13 cellular contexts compared by ENCODE assay signal in the genomic region with DNA sequence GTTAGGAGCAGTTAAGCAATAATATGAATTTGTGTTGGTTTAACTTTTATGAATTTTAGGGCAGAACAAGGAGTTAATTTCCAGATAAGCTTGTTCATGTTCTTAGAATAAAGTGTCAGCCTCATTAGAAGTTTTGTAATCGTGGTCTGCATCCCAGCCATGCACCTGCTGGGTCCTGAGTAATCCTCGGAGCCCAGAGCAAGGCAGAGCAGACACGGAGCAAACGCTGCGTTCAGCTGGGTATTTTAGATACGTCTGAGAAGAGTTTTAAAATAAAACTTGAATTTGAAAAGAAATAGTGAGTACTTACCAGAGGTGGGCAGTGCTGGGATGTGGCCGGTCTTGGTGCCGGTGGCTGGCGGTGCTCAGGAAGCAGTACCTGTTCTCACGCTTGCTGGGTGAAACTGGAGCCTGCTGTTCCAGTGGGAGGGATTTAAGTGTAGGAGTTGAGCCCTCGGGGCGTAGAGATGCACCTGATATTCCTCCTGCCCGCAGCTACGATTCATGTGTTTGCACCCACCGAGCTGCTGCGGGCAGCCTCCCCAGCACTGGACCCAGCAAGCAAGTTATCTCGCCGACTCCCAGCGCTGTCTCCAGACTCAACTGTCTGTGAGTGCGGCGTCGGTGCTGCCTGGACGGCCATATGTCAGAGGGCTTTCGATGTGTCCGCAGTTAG. TPM values are rescaled to one million over a fixed set of nuclear protein-coding genes. Genes with fewer than 3 reads are reported as not detected.
DNase-seq lines count a peak whose midpoint lies in the region; FAIRE-seq and TF ChIP-seq lines count a peak whose summit lies in the region.
"Had no signal": no experiment of that assay in that cellular context is flagged by ENCODE, and none has a peak within 500 bp of the region (broad histone marks: within the 10 kb centered on the region; RNA-seq: fewer than 3 reads in every experiment).

A gene (minus strand): TSS at position 406 of the 676 bp plus-strand sequence. CDS start 7,568 bp downstream, outside the sequence.

- H3K27ac Mint-ChIP-seq in astrocyte (ENCODE audit: unreplicated experiment) (peak within 1 kb of the TSS; percentile 41), mesothelial cell of epicardium (peak within 1 kb of the TSS; percentile 97), Calu3 (ENCODE audit: unreplicated experiment) (no peak within 1 kb of the TSS)
- H3K27ac Mint-ChIP-seq: stimulated activated naive B cell treated with anti-CD40 and anti-IgM and Interleukin-4, amounts not matched to agents 10 μg/mL and 1 μg/mL and 100 μg/mL, for 72 hours had no signal

- H3K36me3 Mint-ChIP-seq in astrocyte (ENCODE audit: low read depth, unreplicated experiment) (no peaks in the 10 kb centered on the region), mesothelial cell of epicardium (no peaks in the 10 kb centered on the region), Calu3 (ENCODE audit: insufficient read depth, unreplicated experiment) (peaks cover 5% of the 10 kb centered on the region)

- no peaks in the 10 kb centered on the region for H3K9me3 ChIP-seq in astrocyte (ENCODE audit: insufficient read depth, low read depth, low read length)
- no peaks in the 10 kb centered on the region for H3K9me3 ChIP-seq in transverse colon

- WGBS in transverse colon (ENCODE audit: low coverage in 1 of 2), 2 donors = 91 to 93% methylated on average over 6 to 25 of the region's 25 CpGs

- no peak within 1 kb of the TSS for H3K9ac ChIP-seq in astrocyte (ENCODE audit: low read length)

- H3K9me3 Mint-ChIP-seq in astrocyte (ENCODE audit: unreplicated experiment) = no peaks in the 10 kb centered on the region
- H3K9me3 Mint-ChIP-seq in mesothelial cell of epicardium = no peaks in the 10 kb centered on the region
- H3K9me3 Mint-ChIP-seq in Calu3 (ENCODE audit: low read depth, unreplicated experiment) = no peaks in the 10 kb centered on the region
- H3K9me3 Mint-ChIP-seq: neural crest cell; stimulated activated naive B cell treated with anti-CD40 and anti-IgM and Interleukin-4, amounts not matched to agents 10 μg/mL and 1 μg/mL and 100 μg/mL, for 72 hours had no signal

- in situ Hi-C loops in transverse colon (cut with MboI; ENCODE audit: low pct_ligation_motif_present in 1 of 4, low pct_unique_long_range_greater_than_20kb in 1 of 4, low sequenced_read_pairs in 3 of 4) = no loop called here

- CTCF ChIA-PET in Calu3 (lab: Charles Lee) = no interaction called here

- H3K4me1 ChIP-seq in astrocyte (ENCODE audit: insufficient read depth, low read length) = no peaks in the 10 kb centered on the region
- peaks cover 7 to 30% (median 14%) of the 10 kb centered on the region in 4 donors for H3K4me1 ChIP-seq in transverse colon

- H3K4me1 Mint-ChIP-seq in astrocyte (ENCODE audit: low read depth, unreplicated experiment) (peaks cover 11% of the 10 kb centered on the region), mesothelial cell of epicardium (peaks cover 55% of the 10 kb centered on the region), Calu3 (ENCODE audit: low read depth, unreplicated experiment) (peaks cover 9% of the 10 kb centered on the region)

- no peak for FAIRE-seq in astrocyte (lab: Jason Lieb, UNC)
- FAIRE-seq: islet of Langerhans had no signal

- DNase-seq in NCI-H187 treated with DMSO at 0.1 percent for 48 hours (lab: John Stamatoyannopoulos, UW) = peak; percentile 81
- no peak for DNase-seq in astrocyte (ENCODE audit: low read depth)
- DNase-seq in mesothelial cell of epicardium (ENCODE audit: low spot score in 2 of 2, unreplicated experiment in 2 of 2) = peak in 1 of 2 experiments; percentile 66
- no peak for DNase-seq in transverse colon
- no peak for DNase-seq in NCI-H2196 (lab: John Stamatoyannopoulos, UW; ENCODE audit: unreplicated experiment)
- DNase-seq in activated gamma-delta T cell (lab: John Stamatoyannopoulos, UW) = no peak
- DNase-seq in Calu3 = no peak
- DNase-seq: activated CD4-positive, alpha-beta T cell treated with anti-CD3 and anti-CD28 coated beads, Interleukin-2, amount 50 U/mL, for 1 hour; activated effector memory CD4-positive, alpha-beta T cell treated with Interleukin-2 at 50 U/mL for 16 hours; stimulated activated naive B cell treated with anti-CD40 and anti-IgM and Interleukin-4, amounts not matched to agents 10 μg/mL and 1 μg/mL and 100 μg/mL, for 72 hours; SW 1271 had no signal

- H3K36me3 ChIP-seq in astrocyte (ENCODE audit: insufficient read depth, low read length) (no peaks in the 10 kb centered on the region), transverse colon (no peaks in the 10 kb centered on the region)

- no peak within 1 kb of the TSS for H2AFZ ChIP-seq in astrocyte (ENCODE audit: low read depth, low read length)

- H3K4me3 ChIP-seq in astrocyte (ENCODE audit: insufficient read depth, low read depth, low read length) = no peak within 1 kb of the TSS
- peak within 1 kb of the TSS in 1 of 4 donors; percentile 37 for H3K4me3 ChIP-seq in transverse colon

- no peaks in the 10 kb centered on the region for H4K20me1 ChIP-seq in astrocyte (ENCODE audit: insufficient read depth, low read length)

- intact Hi-C loops in transverse colon (cut with DNase I; ENCODE audit: low total_unique reads) = no loop called here
- intact Hi-C loops in Calu3 (cut with micrococcal nuclease; ENCODE audit: unreplicated experiment) = no loop called here

- no TSS peak for BruUV-seq in Calu3 (replicated peaks; lab: Mats Ljungman, UMichigan)

- TF ChIP-seq CTCF in astrocyte (IDR thresholded peaks at IDR 0.05; ENCODE audit: insufficient read depth, low read depth, low read length) = no peak
- TF ChIP-seq CTCF in mesothelial cell of epicardium (IDR thresholded peaks at IDR 0.05; ENCODE audit: unreplicated experiment) = no peak
- no peak for TF ChIP-seq CTCF in transverse colon (IDR thresholded peaks at IDR 0.05)
- TF ChIP-seq CTCF in Calu3 (IDR thresholded peaks at IDR 0.05; ENCODE audit: unreplicated experiment) = no peak

- H3K4me2 ChIP-seq in astrocyte (ENCODE audit: low read length) = no peak within 1 kb of the TSS

- TF ChIP-seq EP300 in transverse colon (IDR thresholded peaks at IDR 0.05; ENCODE audit: low read depth) = no peak

- no peak within 1 kb of the TSS for H3K4me3 Mint-ChIP-seq in astrocyte (ENCODE audit: unreplicated experiment)
- H3K4me3 Mint-ChIP-seq in mesothelial cell of epicardium = peak within 1 kb of the TSS; percentile 60
- no peak within 1 kb of the TSS for H3K4me3 Mint-ChIP-seq in Calu3 (ENCODE audit: low read depth, unreplicated experiment)
- H3K4me3 Mint-ChIP-seq: neural crest cell; stimulated activated naive B cell treated with anti-CD40 and anti-IgM and Interleukin-4, amounts not matched to agents 10 μg/mL and 1 μg/mL and 100 μg/mL, for 72 hours had no signal

- H3K79me2 ChIP-seq in astrocyte (ENCODE audit: insufficient read depth, low read length) = no peaks in the 10 kb centered on the region

- TF ChIP-seq POLR2A in transverse colon (IDR thresholded peaks at IDR 0.05) = no peak

- no peaks in the 10 kb centered on the region for H3K27me3 Mint-ChIP-seq in astrocyte (ENCODE audit: low read depth, unreplicated experiment)
- no peaks in the 10 kb centered on the region for H3K27me3 Mint-ChIP-seq in mesothelial cell of epicardium (ENCODE audit: low read depth)
- no peaks in the 10 kb centered on the region for H3K27me3 Mint-ChIP-seq in Calu3 (ENCODE audit: unreplicated experiment)
- H3K27me3 Mint-ChIP-seq: stimulated activated naive B cell treated with anti-CD40 and anti-IgM and Interleukin-4, amounts not matched to agents 10 μg/mL and 1 μg/mL and 100 μg/mL, for 72 hours had no signal

- no peaks in the 10 kb centered on the region for H3K27me3 ChIP-seq in astrocyte (ENCODE audit: insufficient read depth, low read length)
- no peaks in the 10 kb centered on the region for H3K27me3 ChIP-seq in transverse colon

- H3K27ac ChIP-seq in astrocyte (ENCODE audit: low read depth, low read length) (no peak within 1 kb of the TSS), transverse colon (peak within 1 kb of the TSS; percentile 67 to 89 (median 81))

RNA-seq across cellular contexts. Expression of the gene that starts here (rescaled TPM):
- 0.07 and 0.34 TPM in 2 replicates for total RNA-seq in astrocyte
- total RNA-seq in mesothelial cell of epicardium = 1.8 to 2.6 TPM (median 2.3 TPM) in 3 replicates
- not detected for total RNA-seq in transverse colon
- not detected in 2 replicates for total RNA-seq in Calu3 (2022)
- total RNA-seq: neural crest cell had no signal
